In the genomic region with DNA sequence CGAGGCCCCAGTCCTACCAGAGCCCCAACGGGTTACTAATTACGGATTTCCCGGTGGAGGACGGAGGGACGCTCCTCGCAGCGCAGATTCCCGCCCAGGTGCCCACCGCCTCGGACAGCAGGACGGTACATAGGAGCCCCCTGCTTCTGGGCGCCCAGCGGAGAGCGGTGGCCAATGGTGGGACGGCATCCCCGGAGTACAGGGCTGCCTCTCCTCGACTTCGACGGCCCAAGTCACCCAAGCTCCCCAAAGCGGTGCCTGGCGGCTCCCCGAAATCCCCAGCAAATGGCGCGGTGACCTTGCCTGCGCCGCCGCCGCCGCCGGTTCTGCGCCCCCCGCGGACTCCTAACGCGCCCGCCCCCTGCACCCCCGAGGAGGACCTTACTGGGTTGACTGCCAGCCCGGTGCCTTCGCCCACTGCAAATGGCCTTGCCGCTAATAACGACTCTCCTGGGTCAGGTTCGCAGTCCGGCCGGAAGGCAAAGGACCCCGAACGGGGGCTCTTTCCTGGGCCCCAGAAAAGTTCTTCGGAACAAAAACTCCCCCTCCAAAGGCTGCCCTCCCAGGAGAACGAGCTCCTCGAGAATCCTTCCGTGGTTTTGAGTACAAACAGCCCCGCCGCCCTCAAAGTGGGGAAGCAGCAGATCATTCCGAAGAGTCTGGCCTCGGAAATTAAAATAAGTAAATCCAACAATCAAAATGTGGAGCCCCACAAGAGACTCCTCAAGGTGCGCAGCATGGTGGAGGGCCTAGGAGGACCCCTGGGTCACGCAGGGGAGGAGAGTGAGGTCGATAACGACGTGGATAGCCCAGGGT, we compare ENCODE assay signal across 8 cellular contexts. TPM values are rescaled to one million over a fixed set of nuclear protein-coding genes. Genes with fewer than 3 reads are reported as not detected.
DNase-seq lines count a peak whose midpoint lies in the region; ATAC-seq and TF ChIP-seq lines count a peak whose summit lies in the region.

No MANE protein-coding gene starts in this region.

- TF ChIP-seq CTCF in ascending aorta (IDR thresholded peaks at IDR 0.05) (no peak), smooth muscle cell (IDR thresholded peaks at IDR 0.05; ENCODE audit: borderline replicate concordance, insufficient read depth, poor library complexity, severe bottlenecking) (no peak)

- H3K4me2 ChIP-seq in smooth muscle cell: peak overlapping the region; percentile 85

- peak; percentile 23 for ATAC-seq in HG03159 (IDR thresholded peaks at IDR 0.05; ENCODE audit: unreplicated experiment)

- H3K27ac ChIP-seq in ascending aorta: peak overlapping the region; percentile 75 to 80
- no peak overlapping the region for H3K27ac ChIP-seq in iPS-20b (ENCODE audit: low read length)
- H3K27ac ChIP-seq in smooth muscle cell (ENCODE audit: low read depth): no peak overlapping the region

- H2AFZ ChIP-seq in smooth muscle cell (ENCODE audit: low read depth): peak overlapping the region; percentile 93

- H3K4me3 ChIP-seq in ascending aorta: peak overlapping the region; percentile 71 to 90
- H3K4me3 ChIP-seq in iPS-20b (ENCODE audit: low read length): peak overlapping the region; percentile 90
- H3K4me3 ChIP-seq in smooth muscle cell: peak overlapping the region; percentile 81

- H3F3A ChIP-seq in smooth muscle cell (ENCODE audit: low read depth): no peaks in the 10 kb centered on the region

- DNase-seq in GM03348 (ENCODE audit: low spot score) (peak; percentile 13), ascending aorta (ENCODE audit: low spot score in 2 of 2) (no peak), smooth muscle cell (lab: John Stamatoyannopoulos, UW; ENCODE audit: unreplicated experiment) (no peak), SW480 (ENCODE audit: low spot score) (no peak), NCI-H1048 (lab: John Stamatoyannopoulos, UW) (no peak), NCI-H1694 treated with DMSO at 0.1 percent for 48 hours (lab: John Stamatoyannopoulos, UW) (no peak)

- H3K36me3 ChIP-seq in ascending aorta: peaks cover 0 to 6% of the 10 kb centered on the region in 2 donors
- H3K36me3 ChIP-seq in iPS-20b (ENCODE audit: insufficient read depth, low read depth, low read length): peaks cover 10% of the 10 kb centered on the region; the same call in 1 of the 2 replicates
- H3K36me3 ChIP-seq in smooth muscle cell (ENCODE audit: low read depth): no peaks in the 10 kb centered on the region

- no peaks in the 10 kb centered on the region for H4K20me1 ChIP-seq in smooth muscle cell (ENCODE audit: low read depth)

- H3K27me3 ChIP-seq in ascending aorta (no peaks in the 10 kb centered on the region), iPS-20b (ENCODE audit: insufficient read depth, low read length) (peaks cover 38% of the 10 kb centered on the region), smooth muscle cell (ENCODE audit: low read depth) (peaks cover 13% of the 10 kb centered on the region)

- H3K4me1 ChIP-seq in ascending aorta (peaks cover 0 to 2% of the 10 kb centered on the region in 2 donors), iPS-20b (ENCODE audit: insufficient read depth, low read length) (peaks cover 4% of the 10 kb centered on the region; the same call in 1 of the 2 replicates), smooth muscle cell (ENCODE audit: low read depth) (no peaks in the 10 kb centered on the region)

- no peaks in the 10 kb centered on the region for H3K79me2 ChIP-seq in smooth muscle cell (ENCODE audit: low read depth)

- H3K9me3 ChIP-seq in ascending aorta (no peaks in the 10 kb centered on the region), iPS-20b (ENCODE audit: insufficient read depth, low read depth, low read length) (no peaks in the 10 kb centered on the region), smooth muscle cell (replicated peaks; ENCODE audit: low read depth) (no peaks in the 10 kb centered on the region)

- intact Hi-C loops in ascending aorta (cut with DNase I): loop anchor here (2.0 to 10.0 kb wide), 3 partner anchors 60 to 958 kb away; a partner anchor contains a TSS

- H3K9ac ChIP-seq in iPS-20b (ENCODE audit: low read depth, low read length) (peak overlapping the region; percentile 78; the same call in 1 of the 2 replicates), smooth muscle cell (ENCODE audit: low read depth) (no peak overlapping the region)

- 2% methylated on average over 56 of the region's 60 CpGs for WGBS in smooth muscle cell (ENCODE audit: low lambda C conversion rate)

RNA-seq across cellular contexts. Expression of a gene that starts 1.1 kb away (rescaled TPM):
- total RNA-seq in ascending aorta (33.8 TPM), smooth muscle cell (0.63 and 1.4 TPM in 2 replicates)
- 0.07 and 0.83 TPM in 2 replicates for polyA plus RNA-seq in smooth muscle cell

Comparison
In these comparisons a context has a peak if more than half of its experiments do, and no peak if none do; other contexts are left out.
1. H3K27ac ChIP-seq: peak in ascending aorta (2 of 2); none in iPS-20b (single experiment) and smooth muscle cell (single experiment).
2. RNA of a gene that starts 1.1 kb away (total RNA-seq): 33.8 TPM in ascending aorta (single experiment); 0.63 to 1.4 TPM in smooth muscle cell; every median in the first group is over 10 times any median in the second.
3. Peak in every context shown above with its lines, with median percentiles within 50 percentile points of each other: H3K4me3 ChIP-seq.